In the genomic region with DNA sequence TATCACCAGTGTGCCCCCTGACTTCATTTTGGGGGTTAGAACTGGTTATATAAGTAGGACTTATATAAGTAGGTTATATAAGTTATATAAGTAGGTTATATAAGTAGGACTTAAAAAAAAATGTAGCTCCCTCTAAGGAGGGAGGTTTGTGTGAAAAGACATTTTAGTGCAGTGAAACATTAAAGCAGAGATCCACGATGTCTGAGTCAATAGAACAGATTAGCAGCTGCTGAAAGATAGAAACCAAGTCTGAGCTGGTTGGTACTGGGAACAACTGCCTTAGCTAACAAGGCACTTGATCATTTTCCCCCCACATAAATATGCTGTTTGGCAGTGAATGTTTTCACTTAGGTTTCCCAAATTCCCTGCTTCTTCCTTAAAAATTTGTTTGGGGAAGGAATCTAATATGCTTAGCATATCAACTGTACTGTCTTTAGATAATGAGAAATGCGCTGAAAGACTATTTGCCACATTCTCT, we compare ENCODE assay signal across 8 cellular contexts. TPM values are rescaled to one million over a fixed set of nuclear protein-coding genes. Genes with fewer than 3 reads are reported as not detected.
A peak's percentile ranks its signal among the peaks of the same experiment; 100 is the strongest.
DNase-seq lines count a peak whose midpoint lies in the region; ATAC-seq and TF ChIP-seq lines count a peak whose summit lies in the region.

No MANE protein-coding gene starts in this region.

- no TSS peak for BruUV-seq in Calu3 (replicated peaks; lab: Mats Ljungman, UMichigan)

- H3K4me3 Mint-ChIP-seq in Calu3 (ENCODE audit: low read depth, unreplicated experiment) = peak overlapping the region; percentile 84

- DNase-seq in Calu3 = no peak
- peak; percentile 8 for DNase-seq in LoVo (ENCODE audit: low spot score)
- DNase-seq in breast epithelium (ENCODE audit: low spot score in 2 of 2) = no peak
- DNase-seq in NCI-H146 (lab: John Stamatoyannopoulos, UW) = no peak
- DNase-seq in SK-N-DZ (ENCODE audit: low spot score) = no peak
- no peak for DNase-seq in stimulated activated naive CD4-positive, alpha-beta T cell treated with Interleukin-2 at 50 U/mL for 16 hours (lab: John Stamatoyannopoulos, UW)

- H3K9ac ChIP-seq in mucosa of rectum (ENCODE audit: low read depth in 1 of 2, low read length in 2 of 2) = peak overlapping the region; percentile 73 to 89

- no peaks in the 10 kb centered on the region for H3K27me3 Mint-ChIP-seq in Calu3 (ENCODE audit: unreplicated experiment)

- H3K4me3 ChIP-seq in breast epithelium (peak overlapping the region; percentile 68 to 92 (median 73)), mucosa of rectum (ENCODE audit: low read length in 2 of 2) (peak overlapping the region; percentile 81 to 100)

- H3K36me3 ChIP-seq in breast epithelium (no peaks in the 10 kb centered on the region), mucosa of rectum (ENCODE audit: control insufficient read depth in 2 of 2, insufficient read depth in 2 of 2, low read length in 2 of 2) (peaks cover 15 to 16% of the 10 kb centered on the region in 2 donors)

- intact Hi-C loops in Calu3 (cut with micrococcal nuclease; ENCODE audit: unreplicated experiment) (no loop called here), breast epithelium (cut with DNase I; ENCODE audit: low total_unique reads) (no loop called here)

- TF ChIP-seq POLR2A in breast epithelium (IDR thresholded peaks at IDR 0.05) = no peak

- H3K9me3 ChIP-seq in breast epithelium (no peaks in the 10 kb centered on the region), mucosa of rectum (ENCODE audit: control insufficient read depth in 2 of 2, low read length in 2 of 2) (no peaks in the 10 kb centered on the region)

- peak overlapping the region; percentile 98 for H3K27ac Mint-ChIP-seq in Calu3 (ENCODE audit: unreplicated experiment)

- ATAC-seq in GM21515 (IDR thresholded peaks at IDR 0.05; ENCODE audit: unreplicated experiment) = no peak

- H3K4me1 ChIP-seq in breast epithelium = peaks cover 0 to 20% of the 10 kb centered on the region in 2 donors
- peaks cover 19 to 22% of the 10 kb centered on the region in 2 donors for H3K4me1 ChIP-seq in mucosa of rectum (ENCODE audit: control insufficient read depth in 2 of 2, insufficient read depth in 2 of 2, low read length in 2 of 2)

- CTCF ChIA-PET in Calu3 (lab: Charles Lee) = no interaction called here

- H3K27ac ChIP-seq in breast epithelium (peak overlapping the region; percentile 86 to 92), mucosa of rectum (ENCODE audit: low read depth in 2 of 2, low read length in 2 of 2) (peak overlapping the region; percentile 95 to 96)

- H3K27me3 ChIP-seq in breast epithelium (no peaks in the 10 kb centered on the region), mucosa of rectum (ENCODE audit: control insufficient read depth in 2 of 2, insufficient read depth in 2 of 2, low read length in 2 of 2) (no peaks in the 10 kb centered on the region)

- H3K9me3 Mint-ChIP-seq in Calu3 (ENCODE audit: low read depth, unreplicated experiment) = no peaks in the 10 kb centered on the region

- peaks cover 49% of the 10 kb centered on the region for H3K36me3 Mint-ChIP-seq in Calu3 (ENCODE audit: insufficient read depth, unreplicated experiment)

- H3K4me1 Mint-ChIP-seq in Calu3 (ENCODE audit: low read depth, unreplicated experiment) = peaks cover 19% of the 10 kb centered on the region

- TF ChIP-seq CTCF in Calu3 (IDR thresholded peaks at IDR 0.05; ENCODE audit: unreplicated experiment) (no peak), breast epithelium (IDR thresholded peaks at IDR 0.05) (no peak)

RNA-seq across cellular contexts. Expression of gene RPS12, which starts 2.1 kb away (rescaled TPM):
- total RNA-seq in Calu3 (2022) (1,002 and 1,082 TPM in 2 replicates), breast epithelium (1,000 to 10,000 TPM; 2,117 to 3,829 (median 2,396) TPM)
- 2,344 and 2,749 TPM in 2 replicates for polyA plus RNA-seq in SK-N-DZ (2014; cell fraction: cytosol; rRNA removed)
- 1,228 and 2,174 TPM in 2 replicates for polyA plus RNA-seq in SK-N-DZ (2014; cell fraction: nucleus; rRNA removed)

RNA-seq across cellular contexts. Expression of gene SLC18B1, which starts 13.9 kb away (rescaled TPM):
- 23.9 and 25.9 TPM in 2 replicates for total RNA-seq in Calu3 (2022)
- total RNA-seq in breast epithelium = 10 to 100 TPM in 2 of 3 donors, 1 to 10 TPM in 1; 8.2 to 14.6 (median 14.1) TPM
- 0.12 TPM in 1 of 2 replicates, not detected in the other for polyA plus RNA-seq in SK-N-DZ (2014; cell fraction: cytosol; rRNA removed)
- not detected in 2 replicates for polyA plus RNA-seq in SK-N-DZ (2014; cell fraction: nucleus; rRNA removed)

RNA-seq across cellular contexts. Expression of gene VNN2, which starts 54.6 kb away (rescaled TPM):
- total RNA-seq in Calu3 (2022) = 18.1 and 21.5 TPM in 2 replicates
- 1 to 10 TPM; 1.8 to 3.5 (median 2.9) TPM for total RNA-seq in breast epithelium
- not detected in 2 replicates for polyA plus RNA-seq in SK-N-DZ (2014; cell fraction: cytosol; rRNA removed)
- polyA plus RNA-seq in SK-N-DZ (2014; cell fraction: nucleus; rRNA removed) = not detected in 2 replicates
